ENCODE assay signal across 23 cellular contexts in the genomic region with DNA sequence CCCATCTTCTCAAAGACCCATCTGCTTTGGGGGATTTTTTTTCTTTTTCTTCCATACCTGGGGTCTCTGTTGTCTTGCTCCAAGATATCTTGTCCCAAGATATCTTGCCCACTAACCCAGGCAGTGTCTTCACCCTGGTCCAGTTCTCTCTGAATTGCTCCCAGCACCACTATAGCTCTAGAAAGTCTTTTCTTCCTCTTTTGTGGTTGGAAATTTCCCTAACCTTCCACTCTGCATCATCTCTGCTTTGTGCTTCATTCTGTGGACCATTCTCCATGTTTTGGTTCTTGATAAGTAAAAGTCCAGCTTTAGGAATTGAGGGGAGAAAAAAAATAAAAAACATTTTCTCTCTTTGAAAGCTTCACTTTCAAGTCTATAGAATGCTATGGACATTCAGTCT. TPM values are rescaled to one million over a fixed set of nuclear protein-coding genes. Genes with fewer than 3 reads are reported as not detected.
A peak's percentile ranks its signal among the peaks of the same experiment; 100 is the strongest.
DNase-seq lines count a peak whose midpoint lies in the region; ATAC-seq, FAIRE-seq and TF ChIP-seq lines count a peak whose summit lies in the region.
"Had no signal": no experiment of that assay in that cellular context is flagged by ENCODE, and none has a peak within 500 bp of the region (broad histone marks: within the 10 kb centered on the region; RNA-seq: fewer than 3 reads in every experiment).

No MANE protein-coding gene starts in this region.

- H3K27me3 ChIP-seq in naive thymus-derived CD4-positive, alpha-beta T cell (ENCODE audit: control insufficient read depth in 2 of 2, insufficient read depth in 2 of 2, low read length in 2 of 2): no peaks in the 10 kb centered on the region

- ATAC-seq in HG02885 (IDR thresholded peaks at IDR 0.05; ENCODE audit: poor library complexity, unreplicated experiment) (peak; percentile 54), HG03439 (IDR thresholded peaks at IDR 0.05; ENCODE audit: unreplicated experiment) (no peak), HG02759 (IDR thresholded peaks at IDR 0.05; ENCODE audit: unreplicated experiment) (no peak)
- ATAC-seq in naive thymus-derived CD4-positive, alpha-beta T cell: peak; percentile 47
- ATAC-seq: HepG2, SK-N-SH treated with all-trans-retinoic acid at 6 μM for 48 hours had no signal

- POLR2A ChIA-PET in naive thymus-derived CD4-positive, alpha-beta T cell (lab: Charles Lee): interaction anchor here (1.3 kb wide), 1 partner anchor 24 kb away, joined by 3 read pairs; no protein-coding TSS in a partner anchor

- intact Hi-C loops in naive thymus-derived CD4-positive, alpha-beta T cell (cut with micrococcal nuclease): no loop called here

- no peak overlapping the region for H3K27ac ChIP-seq in naive thymus-derived CD4-positive, alpha-beta T cell (ENCODE audit: low read depth, low read length)
- no peak overlapping the region for H3K27ac ChIP-seq in coronary artery

- no peak for TF ChIP-seq POLR2A in GM12891 (IDR thresholded peaks at IDR 0.05; ENCODE audit: low read depth, low read length)

- H3K27ac Mint-ChIP-seq in naive thymus-derived CD4-positive, alpha-beta T cell: peak overlapping the region in 4 of 9 donors; percentile 1 to 53 (median 26)
- H3K27ac Mint-ChIP-seq: T-helper 1 cell treated with Interleukin-12 subunit alpha and Interleukin-12 subunit beta and Interleukin-4 antibody, amounts not matched to agents 30 μg/mL and 1 μg/mL, for 36 hours had no signal

- TF ChIP-seq CTCF in coronary artery (IDR thresholded peaks at IDR 0.05): no peak

- H3K4me3 ChIP-seq in naive thymus-derived CD4-positive, alpha-beta T cell (ENCODE audit: low read length): no peak overlapping the region
- H3K4me3 ChIP-seq in coronary artery: no peak overlapping the region
- H3K4me3 ChIP-seq: HAP-1 had no signal

- FAIRE-seq in GM12891 (lab: Jason Lieb, UNC): peak; percentile 5
- FAIRE-seq: GM12892, HepG2 had no signal

- H3K4me1 ChIP-seq in naive thymus-derived CD4-positive, alpha-beta T cell (ENCODE audit: control insufficient read depth in 2 of 2, insufficient read depth in 2 of 2, low read length in 2 of 2): peaks cover 0 to 10% of the 10 kb centered on the region in 2 donors
- H3K4me1 ChIP-seq: HAP-1 had no signal

- peaks cover 16 to 36% (median 26%) of the 10 kb centered on the region in 7 donors for H3K4me1 Mint-ChIP-seq in naive thymus-derived CD4-positive, alpha-beta T cell

- H3K36me3 ChIP-seq in naive thymus-derived CD4-positive, alpha-beta T cell (ENCODE audit: control insufficient read depth in 2 of 3, insufficient read depth in 3 of 3, low read length in 3 of 3): no peaks in the 10 kb centered on the region
- H3K36me3 ChIP-seq: HAP-1 had no signal

- CTCF ChIA-PET in naive thymus-derived CD4-positive, alpha-beta T cell (lab: Charles Lee): interaction anchor here (0.9 to 1.9 kb wide), 3 partner anchors 24 to 105 kb away, joined by 3 to 5 read pairs (median 3); a partner anchor contains a TSS

- DNase-seq in GM12891 (ENCODE audit: insufficient read length, low spot score) (no peak), SKM-1 treated with dmso at 0.1 percent for 144 hours (lab: John Stamatoyannopoulos, UW; ENCODE audit: unreplicated experiment) (peak; percentile 51), coronary artery (ENCODE audit: low spot score) (no peak)
- no peak for DNase-seq in naive thymus-derived CD4-positive, alpha-beta T cell
- DNase-seq: C1 segment of cervical spinal cord; CD8-positive, alpha-beta memory T cell; DMS53; EL; KBM-7; NCI-H1048; NCI-H1436; NCI-H1930; NCI-H526 treated with DMSO at 0.1 percent for 48 hours; OCI-M1; Right ventricle myocardium superior had no signal

- H3K9me3 Mint-ChIP-seq in naive thymus-derived CD4-positive, alpha-beta T cell: peaks cover 3 to 18% (median 7%) of the 10 kb centered on the region in 11 donors

- peaks cover 0 to 11% (median 4%) of the 10 kb centered on the region in 5 donors for H3K36me3 Mint-ChIP-seq in naive thymus-derived CD4-positive, alpha-beta T cell

- H3K4me3 Mint-ChIP-seq in naive thymus-derived CD4-positive, alpha-beta T cell: no peak overlapping the region
- H3K4me3 Mint-ChIP-seq: CD8-positive, alpha-beta memory T cell; T-helper 1 cell treated with Interleukin-12 subunit alpha and Interleukin-12 subunit beta and Interleukin-4 antibody, amounts not matched to agents 30 μg/mL and 1 μg/mL, for 36 hours had no signal

- H3K9me3 ChIP-seq in naive thymus-derived CD4-positive, alpha-beta T cell (ENCODE audit: control insufficient read depth in 2 of 3, low read length in 3 of 3): peaks cover 0 to 7% (median 7%) of the 10 kb centered on the region in 3 experiments
- H3K9me3 ChIP-seq: HAP-1 had no signal

- peaks cover 0 to 16% (median 0%) of the 10 kb centered on the region in 5 donors for H3K27me3 Mint-ChIP-seq in naive thymus-derived CD4-positive, alpha-beta T cell

TF ChIP-seq in GM12891, 5 proteins besides CTCF, POLR2A, EP300 and RAD21:
- no peak for TF ChIP-seq SPI1 (IDR thresholded peaks at IDR 0.05; ENCODE audit: low read depth, low read length)
- no peak for TF ChIP-seq POLR2AphosphoS5 (IDR thresholded peaks at IDR 0.05; ENCODE audit: low read depth, low read length)
- no peak for TF ChIP-seq TAF1 (IDR thresholded peaks at IDR 0.05; ENCODE audit: low read depth, low read length)
- TF ChIP-seq PAX5 (IDR thresholded peaks at IDR 0.05; ENCODE audit: insufficient read depth, low read length, severe bottlenecking): no peak
- TF ChIP-seq POU2F2 (IDR thresholded peaks at IDR 0.05; ENCODE audit: low read depth, low read length): no peak

RNA-seq across cellular contexts. Expression of a gene that starts 20.9 kb away (rescaled TPM):
- 0.01 TPM for polyA plus RNA-seq in GM12891 (2012; ENCODE audit: low read depth, missing spikeins)
- total RNA-seq in naive thymus-derived CD4-positive, alpha-beta T cell: not detected
- polyA plus RNA-seq in naive thymus-derived CD4-positive, alpha-beta T cell: not detected
- total RNA-seq: CD8-positive, alpha-beta memory T cell; HepG2 had no signal
- polyA plus RNA-seq: CD8-positive, alpha-beta memory T cell; HepG2 had no signal

RNA-seq across cellular contexts. Expression of a gene that starts 24.5 kb away (rescaled TPM):
- 0.08 TPM for polyA plus RNA-seq in GM12891 (2012; ENCODE audit: low read depth, missing spikeins)
- 10 to 100 TPM in 3 of 5 experiments, 1 to 10 TPM in 2; 5.4 to 32.6 (median 11.3) TPM for total RNA-seq in naive thymus-derived CD4-positive, alpha-beta T cell
- polyA plus RNA-seq in naive thymus-derived CD4-positive, alpha-beta T cell: 10 to 100 TPM; 43.6 to 63.4 TPM
- total RNA-seq: HepG2 had no signal
- polyA plus RNA-seq: HepG2 had no signal

Comparison
In these comparisons a context has a peak if more than half of its experiments do, and no peak if none do; other contexts are left out.
1. ATAC-seq: peak in HG02885 (single experiment) and naive thymus-derived CD4-positive, alpha-beta T cell (single experiment); none in HG03439 (single experiment) and HG02759 (single experiment).